ENCODE assay signal across 15 cellular contexts in the genomic region with DNA sequence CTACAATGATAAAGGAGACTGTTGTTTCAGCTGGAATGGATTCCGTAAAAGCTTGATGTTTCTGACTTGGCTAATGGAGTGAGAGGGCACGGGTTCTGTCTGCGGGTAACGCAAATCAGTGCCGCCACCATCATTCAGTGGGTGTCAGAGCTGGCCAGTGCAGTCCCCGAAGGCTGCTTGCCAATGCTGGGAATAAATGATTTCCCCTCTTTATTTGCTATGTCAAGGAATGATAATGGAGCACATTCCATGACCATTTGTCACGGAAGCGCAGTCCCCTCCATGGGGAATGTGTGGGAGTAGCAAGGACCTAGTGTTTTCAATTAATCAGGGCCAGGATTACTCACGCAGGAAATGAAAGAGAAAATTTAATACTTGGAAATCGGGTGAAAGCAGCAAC.
DNase-seq lines count a peak whose midpoint lies in the region; ATAC-seq and TF ChIP-seq lines count a peak whose summit lies in the region.
"Had no signal": no experiment of that assay in that cellular context is flagged by ENCODE, and none has a peak within 500 bp of the region (broad histone marks: within the 10 kb centered on the region; RNA-seq: fewer than 3 reads in every experiment).

No MANE protein-coding gene starts in this region.

- DNase-seq in ACHN (peak; percentile 42), LHCN-M2 (ENCODE audit: low read depth) (peak; percentile 26), endodermal cell (no peak), left lung (no peak), esophagus muscularis mucosa (ENCODE audit: extremely low spot score) (no peak), NCI-H1694 treated with DMSO at 0.1 percent for 48 hours (lab: John Stamatoyannopoulos, UW) (no peak)
- no peak for DNase-seq in activated naive CD8-positive, alpha-beta T cell treated with anti-CD3 and anti-CD28 coated beads, Interleukin-2, amount 50 U/mL, for 24 hours
- no peak for DNase-seq in stimulated activated CD4-positive, alpha-beta T cell treated with anti-CD3 and anti-CD28 coated beads, Interleukin-4, amount 100 ng/mL, for 24 hours
- DNase-seq: activated CD4-positive, alpha-beta T cell treated with anti-CD3 and anti-CD28 coated beads, Interleukin-2, amount 10 ng/mL, durations not matched to agents 7 days and 5 days; activated effector memory CD4-positive, alpha-beta T cell treated with Interleukin-2 at 50 U/mL for 16 hours; AML-193; esophagus squamous epithelium; Kasumi-1 had no signal

- peaks cover 31% of the 10 kb centered on the region for H3K4me1 Mint-ChIP-seq in endodermal cell
- no peaks in the 10 kb centered on the region for H3K4me1 Mint-ChIP-seq in activated naive CD8-positive, alpha-beta T cell treated with anti-CD3 and anti-CD28 coated beads, Interleukin-2, amount 50 U/mL, for 24 hours
- H3K4me1 Mint-ChIP-seq: activated CD4-positive, alpha-beta T cell treated with anti-CD3 and anti-CD28 coated beads, Interleukin-2, amount 10 ng/mL, durations not matched to agents 7 days and 5 days had no signal

- no peaks in the 10 kb centered on the region for H3K27me3 ChIP-seq in endodermal cell (ENCODE audit: control insufficient read depth, insufficient read depth, low read length, poor library complexity, severe bottlenecking)
- H3K27me3 ChIP-seq in left lung: no peaks in the 10 kb centered on the region
- peaks cover 0 to 3% (median 0%) of the 10 kb centered on the region in 4 donors for H3K27me3 ChIP-seq in esophagus muscularis mucosa
- H3K27me3 ChIP-seq: esophagus squamous epithelium, uterus had no signal

- peak overlapping the region; percentile 25 for H3K27ac ChIP-seq in endodermal cell (ENCODE audit: low read depth, low read length)
- H3K27ac ChIP-seq in left lung: no peak overlapping the region
- H3K27ac ChIP-seq in esophagus muscularis mucosa (replicated peaks in 1 of 4): no peak overlapping the region
- H3K27ac ChIP-seq: esophagus squamous epithelium, uterus had no signal

- no peak overlapping the region for H3K4me3 Mint-ChIP-seq in endodermal cell
- no peak overlapping the region for H3K4me3 Mint-ChIP-seq in activated naive CD8-positive, alpha-beta T cell treated with anti-CD3 and anti-CD28 coated beads, Interleukin-2, amount 50 U/mL, for 24 hours
- H3K4me3 Mint-ChIP-seq: activated CD4-positive, alpha-beta T cell treated with anti-CD3 and anti-CD28 coated beads, Interleukin-2, amount 10 ng/mL, durations not matched to agents 7 days and 5 days; neural crest cell had no signal

- H3K9me3 ChIP-seq in endodermal cell (ENCODE audit: control insufficient read depth, low read length) (no peaks in the 10 kb centered on the region), left lung (no peaks in the 10 kb centered on the region), esophagus muscularis mucosa (no peaks in the 10 kb centered on the region)
- H3K9me3 ChIP-seq: esophagus squamous epithelium, uterus had no signal

- H3K4me3 ChIP-seq in endodermal cell (ENCODE audit: low read length) (no peak overlapping the region), left lung (no peak overlapping the region), esophagus muscularis mucosa (no peak overlapping the region)
- H3K4me3 ChIP-seq: uterus had no signal

- no peak overlapping the region for H3K9ac ChIP-seq in endodermal cell (ENCODE audit: extremely low read depth, low read length, poor library complexity, severe bottlenecking)

- no peaks in the 10 kb centered on the region for H3K27me3 Mint-ChIP-seq in endodermal cell (ENCODE audit: insufficient read depth)
- no peaks in the 10 kb centered on the region for H3K27me3 Mint-ChIP-seq in activated naive CD8-positive, alpha-beta T cell treated with anti-CD3 and anti-CD28 coated beads, Interleukin-2, amount 50 U/mL, for 24 hours
- H3K27me3 Mint-ChIP-seq: activated CD4-positive, alpha-beta T cell treated with anti-CD3 and anti-CD28 coated beads, Interleukin-2, amount 10 ng/mL, durations not matched to agents 7 days and 5 days had no signal

- H3K4me1 ChIP-seq in endodermal cell (ENCODE audit: control insufficient read depth, insufficient read depth, low read length) (no peaks in the 10 kb centered on the region), left lung (no peaks in the 10 kb centered on the region), esophagus muscularis mucosa (no peaks in the 10 kb centered on the region)
- H3K4me1 ChIP-seq: uterus had no signal

- H3K9me3 Mint-ChIP-seq in endodermal cell: no peaks in the 10 kb centered on the region
- no peaks in the 10 kb centered on the region for H3K9me3 Mint-ChIP-seq in activated naive CD8-positive, alpha-beta T cell treated with anti-CD3 and anti-CD28 coated beads, Interleukin-2, amount 50 U/mL, for 24 hours
- H3K9me3 Mint-ChIP-seq: activated CD4-positive, alpha-beta T cell treated with anti-CD3 and anti-CD28 coated beads, Interleukin-2, amount 10 ng/mL, durations not matched to agents 7 days and 5 days; neural crest cell had no signal

- TF ChIP-seq EP300 in esophagus muscularis mucosa (IDR thresholded peaks at IDR 0.05): no peak

- H3K36me3 Mint-ChIP-seq in endodermal cell (ENCODE audit: low read depth): no peaks in the 10 kb centered on the region
- H3K36me3 Mint-ChIP-seq in activated naive CD8-positive, alpha-beta T cell treated with anti-CD3 and anti-CD28 coated beads, Interleukin-2, amount 50 U/mL, for 24 hours (ENCODE audit: low read depth): no peaks in the 10 kb centered on the region

- TF ChIP-seq CTCF in endodermal cell (conservative IDR thresholded peaks at IDR 0.05): no peak
- no peak for TF ChIP-seq CTCF in left lung (IDR thresholded peaks at IDR 0.05)
- TF ChIP-seq CTCF in esophagus muscularis mucosa (IDR thresholded peaks at IDR 0.05): no peak

- intact Hi-C loops in left lung (cut with DNase I): no loop called here
- intact Hi-C loops in esophagus muscularis mucosa (cut with DNase I): no loop called here

- peak; percentile 40 for ATAC-seq in left lung
- ATAC-seq in activated naive CD8-positive, alpha-beta T cell treated with anti-CD3 and anti-CD28 coated beads, Interleukin-2, amount 50 U/mL, for 24 hours: no peak

- no peak overlapping the region for H3K27ac Mint-ChIP-seq in endodermal cell
- no peak overlapping the region for H3K27ac Mint-ChIP-seq in activated naive CD8-positive, alpha-beta T cell treated with anti-CD3 and anti-CD28 coated beads, Interleukin-2, amount 50 U/mL, for 24 hours
- H3K27ac Mint-ChIP-seq: activated CD4-positive, alpha-beta T cell treated with anti-CD3 and anti-CD28 coated beads, Interleukin-2, amount 10 ng/mL, durations not matched to agents 7 days and 5 days had no signal

- H3K36me3 ChIP-seq in endodermal cell (ENCODE audit: control insufficient read depth, insufficient read depth, low read length): no peaks in the 10 kb centered on the region
- H3K36me3 ChIP-seq in left lung: no peaks in the 10 kb centered on the region
- no peaks in the 10 kb centered on the region for H3K36me3 ChIP-seq in esophagus muscularis mucosa
- H3K36me3 ChIP-seq: esophagus squamous epithelium, uterus had no signal

- in situ Hi-C loops in ACHN (cut with HindIII; ENCODE audit: low pct_ligation_motif_present, low pct_unique_long_range_greater_than_20kb, low sequenced_read_pairs): no loop called here

- 83 to 94% methylated on average over 8 to 10 of the region's 10 CpGs for WGBS in endodermal cell (ENCODE audit: insufficient coverage in 1 of 2, insufficient read length in 1 of 2), 2 experiments
- WGBS in esophagus muscularis mucosa: 50% methylated on average over 10 of the region's 10 CpGs

- TF ChIP-seq POLR2A in esophagus muscularis mucosa (IDR thresholded peaks at IDR 0.05; ENCODE audit: low read depth): no peak

Comparison
In these comparisons a context has a peak if more than half of its experiments do, and no peak if none do; other contexts are left out.
1. DNase-seq: peak in ACHN (single experiment) and LHCN-M2 (single experiment); none in endodermal cell (single experiment), left lung (0 of 2), activated naive CD8-positive, alpha-beta T cell treated with anti-CD3 and anti-CD28 coated beads, Interleukin-2, amount 50 U/mL, for 24 hours (single experiment), esophagus muscularis mucosa (single experiment), stimulated activated CD4-positive, alpha-beta T cell treated with anti-CD3 and anti-CD28 coated beads, Interleukin-4, amount 100 ng/mL, for 24 hours (single experiment) and NCI-H1694 treated with DMSO at 0.1 percent for 48 hours (single experiment).